ENCODE assay signal across 25 cellular contexts in genomic region chr9:33480976-33481375, GRCh38. TPM values are rescaled to one million over a fixed set of nuclear protein-coding genes. Genes with fewer than 3 reads are reported as not detected.
"Had no signal": no experiment of that assay in that cellular context is flagged by ENCODE, and none has a peak within 500 bp of the region (broad histone marks: within the 10 kb centered on the region; RNA-seq: fewer than 3 reads in every experiment).

No MANE protein-coding gene starts in this region.

- H3K4me1 ChIP-seq: gastroesophageal sphincter, heart left ventricle, lower lobe of right lung, right lobe of liver, testis, tibial artery had no signal

- H3K4me3 ChIP-seq: coronary artery, gastroesophageal sphincter, heart left ventricle, lower lobe of right lung, ovary, right lobe of liver, testis, tibial artery had no signal

- H3K9me3 ChIP-seq: gastroesophageal sphincter, heart left ventricle, lower lobe of right lung, ovary, right lobe of liver, testis, tibial artery had no signal

- H3K27ac ChIP-seq: coronary artery, gastroesophageal sphincter, heart left ventricle, lower lobe of right lung, ovary, right lobe of liver, testis, tibial artery had no signal

- H3K36me3 ChIP-seq: lower lobe of right lung, ovary, right lobe of liver, tibial artery had no signal

- H3K27me3 ChIP-seq: gastroesophageal sphincter, heart left ventricle, ovary, right lobe of liver, testis, tibial artery had no signal

- ATAC-seq: gastroesophageal sphincter; heart left ventricle; left colon; left ventricle myocardium superior; lower lobe of right lung; natural killer cell; right lobe of liver; stimulated activated effector memory CD8-positive, alpha-beta T cell treated with anti-CD3 and anti-CD28 coated beads, Interleukin-12 subunit alpha, Interleukin-12 subunit beta, amount 100 ng/mL, for 72 hours; stimulated activated naive CD8-positive, alpha-beta T cell treated with anti-CD3 and anti-CD28 coated beads, Interleukin-15, Interleukin-2, amounts not matched to agents 100 U/mL and 50 U/mL, for 24 hours had no signal

- DNase-seq: dermis blood vessel endothelial cell; effector memory CD4-positive, alpha-beta T cell; foreskin fibroblast; heart left ventricle; hippocampal formation; kidney glomerular epithelial cell; left colon; left ventricle myocardium superior; lower lobe of right lung; natural killer cell; occipital lobe; retina; right lobe of liver; small intestine; stimulated activated CD4-positive, alpha-beta T cell treated with anti-CD3 and anti-CD28 coated beads, Interleukin-2, amount 100 ng/mL, for 24 hours; stimulated activated CD4-positive, alpha-beta T cell treated with anti-CD3 and anti-CD28 coated beads, Interleukin-4, amount 100 ng/mL, for 24 hours; stimulated activated naive CD8-positive, alpha-beta T cell treated with anti-CD3 and anti-CD28 coated beads, Interleukin-15, Interleukin-2, amounts not matched to agents 100 U/mL and 50 U/mL, for 24 hours; substantia nigra; testis; tibial artery had no signal

RNA-seq across cellular contexts. Expression of gene AQP3, which starts 33.6 kb away (rescaled TPM):
- total RNA-seq: occipital lobe had no signal
- polyA plus RNA-seq: neural cell had no signal
